8 cellular contexts compared by ENCODE assay signal in the genomic region with DNA sequence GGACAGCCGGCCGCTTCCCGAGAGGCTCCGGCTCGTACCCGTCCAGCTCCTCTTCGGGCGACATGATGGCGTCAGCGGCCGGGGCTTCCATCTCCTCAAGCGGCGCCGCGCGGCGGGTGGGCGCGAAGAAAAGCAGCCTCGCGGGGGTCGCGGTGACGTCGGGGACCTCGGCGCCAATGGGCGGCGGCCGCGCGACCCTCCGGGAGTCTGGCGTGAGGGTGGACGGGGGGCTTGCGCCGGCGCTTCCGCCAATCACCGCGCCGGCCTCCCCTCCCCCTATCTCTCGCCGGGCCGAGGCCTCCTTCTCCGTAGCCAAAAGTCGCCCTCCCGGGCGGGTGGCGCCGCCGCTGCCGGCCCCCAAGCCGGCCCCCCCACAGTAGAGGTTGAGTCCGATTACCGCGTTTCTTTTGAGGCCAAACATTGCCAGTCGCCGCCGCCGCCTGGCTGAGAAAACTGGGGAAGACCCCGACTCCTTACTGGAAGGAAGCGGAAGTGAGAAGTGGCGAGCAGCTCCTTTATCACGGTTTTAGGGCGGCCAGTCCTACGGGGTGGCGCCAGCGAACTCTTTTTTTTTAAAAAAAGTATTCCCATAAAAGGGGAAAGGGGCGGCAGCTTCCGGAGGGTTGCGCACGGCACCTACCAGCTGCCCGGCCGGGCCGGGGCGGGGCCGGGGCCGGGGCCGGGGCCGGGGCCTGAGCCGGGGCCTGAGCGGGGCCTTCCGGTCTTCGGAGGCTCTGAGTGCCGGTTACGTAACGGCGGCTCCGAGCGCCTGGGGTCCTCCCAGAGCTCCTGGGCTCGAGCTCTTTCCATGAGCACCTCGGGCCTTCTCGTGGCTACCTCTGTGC. TPM values are rescaled to one million over a fixed set of nuclear protein-coding genes. Genes with fewer than 3 reads are reported as not detected.
DNase-seq lines count a peak whose midpoint lies in the region; ATAC-seq and TF ChIP-seq lines count a peak whose summit lies in the region.

A gene (minus strand): TSS at position 501 of the 845 bp plus-strand sequence. CDS start 80 bp downstream, at position 421.

- H3K27me3 ChIP-seq in AG04450 (ENCODE audit: control insufficient read depth, insufficient read depth, low read length): no peaks in the 10 kb centered on the region

- intact Hi-C loops in activated B cell treated with CpG ODN at 0.5 μM for 24 hours (cut with micrococcal nuclease): loop anchor here (1.0 kb wide), 5 partner anchors 12 to 50 kb away; a partner anchor contains a TSS

- H3K4me1 Mint-ChIP-seq in activated B cell treated with CpG ODN at 0.5 μM for 24 hours: peaks cover 47% of the 10 kb centered on the region
- peaks cover 49 to 51% of the 10 kb centered on the region in 2 donors for H3K4me1 Mint-ChIP-seq in immature natural killer cell

- H3K4me3 ChIP-seq in AG04450 (ENCODE audit: low read depth, low read length) (peak within 1 kb of the TSS; percentile 97), cardiac fibroblast (replicated peaks in 1 of 2; ENCODE audit: low read depth in 2 of 2, low read length in 2 of 2) (peak within 1 kb of the TSS; percentile 92 to 99)

- POLR2A ChIA-PET in AG04450 (lab: Yijun Ruan, JAX) (interaction anchor here (0.6 to 4.9 kb wide), 32 partner anchors 9 to 470 kb away, joined by 3 to 130 read pairs (median 6); a partner anchor contains a TSS), activated B cell treated with CpG ODN at 0.5 μM for 24 hours (lab: Charles Lee) (interaction anchor here (0.5 to 14.3 kb wide), 26 partner anchors 9 to 675 kb away, joined by 3 to 1106 read pairs (median 8); a partner anchor contains a TSS)

- H3K9me3 Mint-ChIP-seq in activated B cell treated with CpG ODN at 0.5 μM for 24 hours: no peaks in the 10 kb centered on the region
- no peaks in the 10 kb centered on the region for H3K9me3 Mint-ChIP-seq in immature natural killer cell

- DNase-seq in AG04450 (ENCODE audit: low read depth, low spot score) (peak; percentile 91), NCI-H2227 treated with DMSO at 0.1 percent for 48 hours (lab: John Stamatoyannopoulos, UW) (peak; percentile 93), activated B cell treated with CpG ODN at 0.5 μM for 24 hours (peak; percentile 81), cardiac fibroblast (ENCODE audit: low read depth in 2 of 2) (peak; percentile 98), immature natural killer cell (peak; percentile 91), smooth muscle cell of the brain vasculature (ENCODE audit: low read depth, low spot score) (peak; percentile 91)

- CTCF ChIA-PET in AG04450 (lab: Charles Lee): interaction anchor here (0.6 to 7.0 kb wide), 6 partner anchors 18 to 427 kb away, joined by 3 to 59 read pairs (median 4); no protein-coding TSS in a partner anchor
- CTCF ChIA-PET in activated B cell treated with CpG ODN at 0.5 μM for 24 hours (lab: Charles Lee): interaction anchor here (0.7 to 9.8 kb wide), 6 partner anchors 11 to 50 kb away, joined by 3 to 196 read pairs (median 12); a partner anchor contains a TSS

- H3K4me3 Mint-ChIP-seq in activated B cell treated with CpG ODN at 0.5 μM for 24 hours: peak within 1 kb of the TSS; percentile 95
- peak within 1 kb of the TSS; percentile 96 to 99 (median 98) for H3K4me3 Mint-ChIP-seq in immature natural killer cell

- H3K27me3 Mint-ChIP-seq in activated B cell treated with CpG ODN at 0.5 μM for 24 hours (no peaks in the 10 kb centered on the region), immature natural killer cell (ENCODE audit: low read depth in 3 of 3) (peaks cover 11 to 35% (median 32%) of the 10 kb centered on the region in 3 donors)

- H3K27ac Mint-ChIP-seq in activated B cell treated with CpG ODN at 0.5 μM for 24 hours (peak within 1 kb of the TSS; percentile 98), immature natural killer cell (peak within 1 kb of the TSS; percentile 93 to 99 (median 98))

- peak; percentile 89 for ATAC-seq in GM18907 (IDR thresholded peaks at IDR 0.05; ENCODE audit: unreplicated experiment)
- ATAC-seq in HG03139 (IDR thresholded peaks at IDR 0.05; ENCODE audit: unreplicated experiment): peak; percentile 84
- peak; percentile 82 for ATAC-seq in activated B cell treated with CpG ODN at 0.5 μM for 24 hours (ENCODE audit: low read depth)

- peaks cover 3% of the 10 kb centered on the region; the same call in 1 of the 2 replicates for H3K9me3 ChIP-seq in AG04450 (ENCODE audit: control insufficient read depth, insufficient read depth, low read length)

- peak within 1 kb of the TSS; percentile 95 for H3K27ac ChIP-seq in AG04450 (ENCODE audit: low read depth, low read length)

- no peak for TF ChIP-seq CTCF in AG04450 (IDR thresholded peaks at IDR 0.05; ENCODE audit: low read depth, low read length)
- TF ChIP-seq CTCF in activated B cell treated with CpG ODN at 0.5 μM for 24 hours (IDR thresholded peaks at IDR 0.05): no peak
- no peak for TF ChIP-seq CTCF in cardiac fibroblast (IDR thresholded peaks at IDR 0.05; ENCODE audit: low read depth, low read length)

- peaks cover 49% of the 10 kb centered on the region for H3K36me3 Mint-ChIP-seq in activated B cell treated with CpG ODN at 0.5 μM for 24 hours (ENCODE audit: low read depth)
- peaks cover 44 to 48% (median 46%) of the 10 kb centered on the region in 3 donors for H3K36me3 Mint-ChIP-seq in immature natural killer cell

RNA-seq across cellular contexts. Expression of the gene that starts here (rescaled TPM):
- polyA plus RNA-seq in AG04450 (2011; rRNA removed) (107 and 138 TPM in 2 replicates), immature natural killer cell (100 to 1,000 TPM in 1 of 3 donors, 10 to 100 TPM in 2; 44.2 to 113 (median 73.0) TPM)
- polyA minus RNA-seq in AG04450 (2011; rRNA and poly(A)+ RNA removed): 160 and 170 TPM in 2 replicates
- total RNA-seq in activated B cell treated with CpG ODN at 0.5 μM for 24 hours: 224 and 233 TPM in 2 replicates

Comparison
In these comparisons a context has a peak if more than half of its experiments do, and no peak if none do; other contexts are left out.
1. Peak in every context shown above with its lines: DNase-seq, ATAC-seq, H3K4me3 ChIP-seq and H3K27ac ChIP-seq.